In genomic region chr19:11171144-11171543, GRCh38 we compare ENCODE assay signal across 18 cellular contexts. TPM values are rescaled to one million over a fixed set of nuclear protein-coding genes. Genes with fewer than 3 reads are reported as not detected.
DNase-seq lines count a peak whose midpoint lies in the region; ATAC-seq and TF ChIP-seq lines count a peak whose summit lies in the region.
"Had no signal": no experiment of that assay in that cellular context is flagged by ENCODE, and none has a peak within 500 bp of the region (broad histone marks: within the 10 kb centered on the region; RNA-seq: fewer than 3 reads in every experiment).

No MANE protein-coding gene starts in this region.

- peak overlapping the region in 3 of 5 donors; percentile 13 to 74 (median 52) for H3K27ac ChIP-seq in adrenal gland
- H3K27ac ChIP-seq in gastroesophageal sphincter = peak overlapping the region; percentile 19 to 95 (median 84)
- H3K27ac ChIP-seq in vagina = peak overlapping the region; percentile 85

- H3K27me3 Mint-ChIP-seq in T-cell = no peaks in the 10 kb centered on the region

- no peaks in the 10 kb centered on the region for H3K4me1 Mint-ChIP-seq in T-cell
- H3K4me1 Mint-ChIP-seq: CD14-positive monocyte had no signal

- H3K9me3 ChIP-seq in adrenal gland (replicated peaks in 1 of 3) (no peaks in the 10 kb centered on the region), gastroesophageal sphincter (no peaks in the 10 kb centered on the region), skeletal muscle satellite cell (replicated peaks; ENCODE audit: low read length) (no peaks in the 10 kb centered on the region), vagina (no peaks in the 10 kb centered on the region)

- 34 to 58% (median 43%) methylated on average over 5 of the region's 5 CpGs for WGBS in adrenal gland, 4 donors
- WGBS in gastroesophageal sphincter (ENCODE audit: low coverage in 1 of 2), 2 donors = 20 to 31% methylated on average over 3 to 5 of the region's 5 CpGs

- ATAC-seq in gastroesophageal sphincter (no peak), T-cell (replicated peaks in 1 of 4) (no peak)

- H3K4me3 Mint-ChIP-seq in T-cell = no peak overlapping the region
- H3K4me3 Mint-ChIP-seq: CD14-positive monocyte had no signal

- H3K36me3 ChIP-seq in adrenal gland (replicated peaks in 1 of 2) = peaks cover 0 to 85% of the 10 kb centered on the region in 2 donors
- H3K36me3 ChIP-seq in gastroesophageal sphincter = peaks cover 0 to 100% of the 10 kb centered on the region in 2 donors
- peaks cover 69% of the 10 kb centered on the region for H3K36me3 ChIP-seq in skeletal muscle satellite cell (ENCODE audit: insufficient read depth, low read length)
- peaks cover 5 to 72% of the 10 kb centered on the region in 2 donors for H3K36me3 ChIP-seq in vagina

- H3K36me3 Mint-ChIP-seq in T-cell = no peaks in the 10 kb centered on the region

- intact Hi-C loops in adrenal gland (cut with DNase I) = no loop called here
- intact Hi-C loops in vagina (cut with DNase I) = no loop called here

- TF ChIP-seq POLR2A in adrenal gland (IDR thresholded peaks at IDR 0.05) (no peak), gastroesophageal sphincter (IDR thresholded peaks at IDR 0.05) (no peak), vagina (IDR thresholded peaks at IDR 0.05) (no peak)

- H3K9me3 Mint-ChIP-seq in T-cell = no peaks in the 10 kb centered on the region

- H3K4me1 ChIP-seq in adrenal gland (replicated peaks in 1 of 2) = peaks cover 5 to 11% of the 10 kb centered on the region in 2 donors
- H3K4me1 ChIP-seq in gastroesophageal sphincter = peaks cover 0 to 75% (median 16%) of the 10 kb centered on the region in 3 donors
- peaks cover 50% of the 10 kb centered on the region for H3K4me1 ChIP-seq in skeletal muscle satellite cell (ENCODE audit: control insufficient read depth, insufficient read depth, low read length)
- peaks cover 40% of the 10 kb centered on the region for H3K4me1 ChIP-seq in vagina

- H3K9ac ChIP-seq in skeletal muscle satellite cell (ENCODE audit: low read depth, low read length) = peak overlapping the region; percentile 50

- DNase-seq in adrenal gland = peak in 5 of 7 donors; percentile 59 to 79 (median 72)
- no peak for DNase-seq in vagina (ENCODE audit: extremely low spot score in 2 of 2)
- no peak for DNase-seq in T-cell
- no peak for DNase-seq in T-helper 2 cell
- no peak for DNase-seq in NCI-H2081 (lab: John Stamatoyannopoulos, UW)
- DNase-seq: AML-193, DMS79 treated with DMSO at 0.1 percent for 48 hours, KG1, NCI-H1105 treated with DMSO at 0.1 percent for 48 hours, NCI-H1694 treated with DMSO at 0.1 percent for 48 hours, NCI-H2227 treated with DMSO at 0.1 percent for 48 hours, NCI-H510A treated with DMSO at 0.1 percent for 48 hours, NCI-H774, OCI-M1, SHP77 had no signal

- no peak for TF ChIP-seq EP300 in gastroesophageal sphincter (IDR thresholded peaks at IDR 0.05)

- H3K27ac Mint-ChIP-seq in T-cell = no peak overlapping the region
- H3K27ac Mint-ChIP-seq: CD14-positive monocyte had no signal

- no peak for TF ChIP-seq CTCF in adrenal gland (IDR thresholded peaks at IDR 0.05)
- TF ChIP-seq CTCF in gastroesophageal sphincter (IDR thresholded peaks at IDR 0.05) = no peak
- TF ChIP-seq CTCF in vagina (IDR thresholded peaks at IDR 0.05) = no peak

- no peak overlapping the region for H3K4me3 ChIP-seq in adrenal gland
- H3K4me3 ChIP-seq in gastroesophageal sphincter = no peak overlapping the region
- H3K4me3 ChIP-seq in skeletal muscle satellite cell (ENCODE audit: low read length) = no peak overlapping the region
- no peak overlapping the region for H3K4me3 ChIP-seq in vagina

- H3K4me2 ChIP-seq in skeletal muscle satellite cell (ENCODE audit: low read length) = no peak overlapping the region

- POLR2A ChIA-PET in T-cell (lab: Charles Lee) = no interaction called here

- H3K27me3 ChIP-seq in adrenal gland (no peaks in the 10 kb centered on the region), gastroesophageal sphincter (no peaks in the 10 kb centered on the region), skeletal muscle satellite cell (ENCODE audit: control insufficient read depth, insufficient read depth, low read length) (no peaks in the 10 kb centered on the region), vagina (no peaks in the 10 kb centered on the region)

- CTCF ChIA-PET in T-cell (lab: Charles Lee) = no interaction called here

RNA-seq across cellular contexts. Expression of gene SPC24, which starts 15.6 kb away (rescaled TPM):
- total RNA-seq in adrenal gland (1 to 10 TPM in 7 of 8 donors, under 1 TPM in 1; 0.60 to 7.8 (median 4.2) TPM), gastroesophageal sphincter (1 to 10 TPM; 4.2 to 6.8 (median 5.7) TPM), vagina (2.7 TPM), T-cell (1 to 10 TPM in 4 of 5 donors, under 1 TPM in 1; 0.95 to 3.6 (median 2.4) TPM)
- 1 to 10 TPM in 2 of 3 donors, under 1 TPM in 1; 0.84 to 9.8 (median 1.7) TPM for polyA plus RNA-seq in adrenal gland
- total RNA-seq in skeletal muscle satellite cell (2012; rRNA removed) = 45.7 and 54.5 TPM in 2 replicates

RNA-seq across cellular contexts. Expression of gene KANK2, which starts 26.2 kb away (rescaled TPM):
- total RNA-seq in adrenal gland = 100 to 1,000 TPM in 7 of 8 donors, 10 to 100 TPM in 1; 51.3 to 395 (median 194) TPM
- polyA plus RNA-seq in adrenal gland = 100 to 1,000 TPM in 1 of 3 donors, 10 to 100 TPM in 2; 44.4 to 149 (median 62.7) TPM
- total RNA-seq in gastroesophageal sphincter = 1,000 to 10,000 TPM in 3 of 4 donors, 100 to 1,000 TPM in 1; 913 to 1,808 (median 1,065) TPM
- total RNA-seq in skeletal muscle satellite cell (2012; rRNA removed) = 266 and 301 TPM in 2 replicates
- 486 TPM for total RNA-seq in vagina
- total RNA-seq in T-cell = 1 to 10 TPM in 3 of 5 donors, under 1 TPM in 2; 0.68 to 1.9 (median 1.2) TPM

Comparison
In these comparisons a context has a peak if more than half of its experiments do, and no peak if none do; other contexts are left out.
1. DNase-seq: peak in adrenal gland (5 of 7); none in vagina (0 of 2), T-cell (0 of 34), T-helper 2 cell (0 of 5) and NCI-H2081 (0 of 2).
2. RNA of gene KANK2, which starts 26.2 kb away (total RNA-seq): 913 to 1,808 TPM in gastroesophageal sphincter, 486 TPM in vagina (single experiment) and 51.3 to 395 TPM in adrenal gland; 0.68 to 1.9 TPM in T-cell; every median in the first group is over 10 times any median in the second.
3. Peak in every context shown above with its lines, with median percentiles within 50 percentile points of each other: H3K27ac ChIP-seq.